ENCODE assay signal across 20 cellular contexts in the genomic region with DNA sequence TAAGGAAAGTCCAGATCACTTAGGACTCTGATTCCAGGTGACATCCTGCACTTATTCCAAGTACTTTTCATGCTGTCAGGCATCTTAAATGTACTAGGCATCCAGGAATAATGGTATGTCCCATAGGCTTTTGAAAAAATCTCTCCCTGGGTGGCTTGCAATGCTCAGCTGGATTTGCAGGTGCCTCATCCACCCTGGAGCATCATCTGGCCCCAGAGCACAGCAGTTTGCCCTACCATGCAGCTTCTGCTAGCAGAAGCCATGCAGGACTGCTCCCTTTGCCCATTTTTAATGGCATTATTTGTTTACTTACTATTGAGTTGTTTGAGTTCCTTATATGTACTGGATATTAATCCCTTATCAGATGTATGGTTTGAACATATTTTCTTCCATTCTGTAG. TPM values are rescaled to one million over a fixed set of nuclear protein-coding genes. Genes with fewer than 3 reads are reported as not detected.
DNase-seq lines count a peak whose midpoint lies in the region; ATAC-seq, FAIRE-seq and TF ChIP-seq lines count a peak whose summit lies in the region.
"Had no signal": no experiment of that assay in that cellular context is flagged by ENCODE, and none has a peak within 500 bp of the region (broad histone marks: within the 10 kb centered on the region; RNA-seq: fewer than 3 reads in every experiment).

No MANE protein-coding gene starts in this region.

- H3K4me1 Mint-ChIP-seq in WTC11 (peaks cover 16% of the 10 kb centered on the region), CD14-positive monocyte (peaks cover 10% of the 10 kb centered on the region)

- H3K36me3 ChIP-seq in HEK293 (ENCODE audit: control insufficient read depth in 2 of 2, insufficient read depth in 1 of 2, low read length in 2 of 2): no peaks in the 10 kb centered on the region
- H3K36me3 ChIP-seq: BE2C, HAP-1 had no signal

- no peak for TF ChIP-seq EP300 in A549 (IDR thresholded peaks at IDR 0.05)

- ATAC-seq in A549 (no peak), WTC11 (0 out of 2 replicates have a peak, but pooled peaks have one; percentile 20), GM18511 (IDR thresholded peaks at IDR 0.05; ENCODE audit: unreplicated experiment) (no peak)
- ATAC-seq: K562 had no signal

- POLR2A ChIA-PET in A549 (lab: Yijun Ruan, JAX): no interaction called here
- POLR2A ChIA-PET in HEK293 (lab: Yijun Ruan, JAX): interaction anchor here (0.6 kb wide), 1 partner anchor 243 kb away, joined by 3 read pairs; no protein-coding TSS in a partner anchor
- POLR2A ChIA-PET in WTC11 (lab: Charles Lee): no interaction called here

- H3K4me3 ChIP-seq in A549: no peak overlapping the region
- H3K4me3 ChIP-seq in HEK293 (ENCODE audit: low read depth, low read length): no peak overlapping the region
- H3K4me3 ChIP-seq: HAP-1, K562 had no signal

- no peak overlapping the region for H3K4me3 Mint-ChIP-seq in WTC11
- no peak overlapping the region for H3K4me3 Mint-ChIP-seq in CD14-positive monocyte
- H3K4me3 Mint-ChIP-seq: CD4-positive, alpha-beta T cell had no signal

- TF ChIP-seq POLR2A in A549 (IDR thresholded peaks at IDR 0.05; ENCODE audit: low read length): no peak

- FAIRE-seq in A549 (lab: Jason Lieb, UNC): peak; percentile 51
- FAIRE-seq: GM12892, GM18507, HTR-8/SVneo, K562 had no signal

- no peaks in the 10 kb centered on the region for H3K36me3 Mint-ChIP-seq in WTC11
- H3K36me3 Mint-ChIP-seq in CD14-positive monocyte: no peaks in the 10 kb centered on the region

- CTCF ChIA-PET in A549 (lab: Yijun Ruan, JAX) (interaction anchor here (0.7 to 1.8 kb wide), 5 partner anchors 8 to 38 kb away, joined by 3 to 5 read pairs (median 4); no protein-coding TSS in a partner anchor), HEK293 (lab: Yijun Ruan, JAX) (interaction anchor here (2.3 kb wide), 1 partner anchor 9 kb away, joined by 6 read pairs; no protein-coding TSS in a partner anchor), WTC11 (lab: Charles Lee) (interaction anchor here (1.0 kb wide), 2 partner anchors 9 to 15 kb away, joined by 3 to 5 read pairs; no protein-coding TSS in a partner anchor)

- H3K27ac ChIP-seq in A549 (no peak overlapping the region), HEK293 (ENCODE audit: extremely low read depth, low read depth, low read length) (no peak overlapping the region)

- H3K9me3 Mint-ChIP-seq in WTC11 (no peaks in the 10 kb centered on the region), CD14-positive monocyte (no peaks in the 10 kb centered on the region)
- H3K9me3 Mint-ChIP-seq: CD4-positive, alpha-beta T cell had no signal

- TF ChIP-seq CTCF in A549 (IDR thresholded peaks at IDR 0.05) (no peak), HEK293 (tag by site-specific recombination; IDR thresholded peaks at IDR 0.05) (no peak), WTC11 (IDR thresholded peaks at IDR 0.05) (no peak), CD14-positive monocyte (IDR thresholded peaks at IDR 0.05) (no peak)

- H3K9me3 ChIP-seq in A549: no peaks in the 10 kb centered on the region
- H3K9me3 ChIP-seq in HEK293 (ENCODE audit: control insufficient read depth, insufficient read depth, low read depth, low read length): no peaks in the 10 kb centered on the region
- H3K9me3 ChIP-seq: BE2C, HAP-1 had no signal

- H3K4me1 ChIP-seq in A549 (no peaks in the 10 kb centered on the region), HEK293 (ENCODE audit: control insufficient read depth, insufficient read depth, low read length) (peaks cover 3% of the 10 kb centered on the region; the same call in 1 of the 2 replicates)
- H3K4me1 ChIP-seq: BE2C had no signal

- intact Hi-C loops in CD14-positive monocyte (cut with micrococcal nuclease): no loop called here

- H3K4me2 ChIP-seq in A549: no peak overlapping the region

- no peak for DNase-seq in A549 (ENCODE audit: low read depth in 1 of 2, low spot score in 1 of 2)
- peak; percentile 49 for DNase-seq in NCI-H345 (lab: John Stamatoyannopoulos, UW)
- DNase-seq in WTC11 (ENCODE audit: low spot score): no peak
- DNase-seq in CD14-positive monocyte (ENCODE audit: low spot score): no peak
- no peak for DNase-seq in GOT3 (lab: John Stamatoyannopoulos, UW)
- DNase-seq: ACHN; BE2C; C1 segment of cervical spinal cord; CD4-positive, alpha-beta T cell; DMS153; DMS79; GDM1; IMR-90 had no signal

- TF ChIP-seq RAD21 in A549 (conservative IDR thresholded peaks at IDR 0.05 in 1 of 2, IDR thresholded peaks at IDR 0.05 in 1 of 2): no peak

- H3K27me3 Mint-ChIP-seq in WTC11 (ENCODE audit: low read depth) (no peaks in the 10 kb centered on the region), CD14-positive monocyte (ENCODE audit: low read depth in 3 of 3) (peaks cover 0 to 6% (median 2%) of the 10 kb centered on the region in 3 donors)
- H3K27me3 Mint-ChIP-seq: CD4-positive, alpha-beta T cell had no signal

- H3K27ac Mint-ChIP-seq in WTC11: no peak overlapping the region
- H3K27ac Mint-ChIP-seq in CD14-positive monocyte: no peak overlapping the region
- H3K27ac Mint-ChIP-seq: CD4-positive, alpha-beta T cell had no signal

TF ChIP-seq in A549, 52 proteins besides CTCF, POLR2A, EP300 and RAD21 (continues in another document):
- TF ChIP-seq CBX2 (IDR thresholded peaks at IDR 0.05; ENCODE audit: borderline replicate concordance, low read depth) (no peak), SMC3 (IDR thresholded peaks at IDR 0.05) (no peak), CHD2 (IDR thresholded peaks at IDR 0.05; ENCODE audit: low read length, partially characterized antibody) (no peak)
- TF ChIP-seq, protein P1, sequence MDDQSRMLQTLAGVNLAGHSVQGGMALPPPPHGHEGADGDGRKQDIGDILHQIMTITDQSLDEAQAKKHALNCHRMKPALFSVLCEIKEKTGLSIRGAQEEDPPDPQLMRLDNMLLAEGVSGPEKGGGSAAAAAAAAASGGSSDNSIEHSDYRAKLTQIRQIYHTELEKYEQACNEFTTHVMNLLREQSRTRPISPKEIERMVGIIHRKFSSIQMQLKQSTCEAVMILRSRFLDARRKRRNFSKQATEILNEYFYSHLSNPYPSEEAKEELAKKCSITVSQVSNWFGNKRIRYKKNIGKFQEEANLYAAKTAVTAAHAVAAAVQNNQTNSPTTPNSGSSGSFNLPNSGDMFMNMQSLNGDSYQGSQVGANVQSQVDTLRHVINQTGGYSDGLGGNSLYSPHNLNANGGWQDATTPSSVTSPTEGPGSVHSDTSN (IDR thresholded peaks at IDR 0.05): no peak
- TF ChIP-seq, protein P2, sequence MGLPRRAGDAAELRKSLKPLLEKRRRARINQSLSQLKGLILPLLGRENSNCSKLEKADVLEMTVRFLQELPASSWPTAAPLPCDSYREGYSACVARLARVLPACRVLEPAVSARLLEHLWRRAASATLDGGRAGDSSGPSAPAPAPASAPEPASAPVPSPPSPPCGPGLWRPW (IDR thresholded peaks at IDR 0.05): no peak

TF ChIP-seq in HEK293, 187 proteins besides CTCF, POLR2A, EP300 and RAD21 (continues in another document):
- TF ChIP-seq, protein P3, sequence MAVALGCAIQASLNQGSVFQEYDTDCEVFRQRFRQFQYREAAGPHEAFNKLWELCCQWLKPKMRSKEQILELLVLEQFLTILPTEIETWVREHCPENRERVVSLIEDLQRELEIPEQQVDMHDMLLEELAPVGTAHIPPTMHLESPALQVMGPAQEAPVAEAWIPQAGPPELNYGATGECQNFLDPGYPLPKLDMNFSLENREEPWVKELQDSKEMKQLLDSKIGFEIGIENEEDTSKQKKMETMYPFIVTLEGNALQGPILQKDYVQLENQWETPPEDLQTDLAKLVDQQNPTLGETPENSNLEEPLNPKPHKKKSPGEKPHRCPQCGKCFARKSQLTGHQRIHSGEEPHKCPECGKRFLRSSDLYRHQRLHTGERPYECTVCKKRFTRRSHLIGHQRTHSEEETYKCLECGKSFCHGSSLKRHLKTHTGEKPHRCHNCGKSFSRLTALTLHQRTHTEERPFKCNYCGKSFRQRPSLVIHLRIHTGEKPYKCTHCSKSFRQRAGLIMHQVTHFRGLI (tag by site-specific recombination; IDR thresholded peaks at IDR 0.05): no peak
- TF ChIP-seq ZIC2 (tag by site-specific recombination; IDR thresholded peaks at IDR 0.05) (peak; percentile 46), ZNF140 (tag by site-specific recombination; IDR thresholded peaks at IDR 0.05) (no peak), ZNF202 (tag by site-specific recombination; IDR thresholded peaks at IDR 0.05; ENCODE audit: borderline replicate concordance) (no peak), ZNF423 (tag by site-specific recombination; IDR thresholded peaks at IDR 0.05) (no peak)

TF ChIP-seq in WTC11, 78 proteins besides CTCF, POLR2A, EP300 and RAD21 (continues in another document):
- TF ChIP-seq, protein P4, sequence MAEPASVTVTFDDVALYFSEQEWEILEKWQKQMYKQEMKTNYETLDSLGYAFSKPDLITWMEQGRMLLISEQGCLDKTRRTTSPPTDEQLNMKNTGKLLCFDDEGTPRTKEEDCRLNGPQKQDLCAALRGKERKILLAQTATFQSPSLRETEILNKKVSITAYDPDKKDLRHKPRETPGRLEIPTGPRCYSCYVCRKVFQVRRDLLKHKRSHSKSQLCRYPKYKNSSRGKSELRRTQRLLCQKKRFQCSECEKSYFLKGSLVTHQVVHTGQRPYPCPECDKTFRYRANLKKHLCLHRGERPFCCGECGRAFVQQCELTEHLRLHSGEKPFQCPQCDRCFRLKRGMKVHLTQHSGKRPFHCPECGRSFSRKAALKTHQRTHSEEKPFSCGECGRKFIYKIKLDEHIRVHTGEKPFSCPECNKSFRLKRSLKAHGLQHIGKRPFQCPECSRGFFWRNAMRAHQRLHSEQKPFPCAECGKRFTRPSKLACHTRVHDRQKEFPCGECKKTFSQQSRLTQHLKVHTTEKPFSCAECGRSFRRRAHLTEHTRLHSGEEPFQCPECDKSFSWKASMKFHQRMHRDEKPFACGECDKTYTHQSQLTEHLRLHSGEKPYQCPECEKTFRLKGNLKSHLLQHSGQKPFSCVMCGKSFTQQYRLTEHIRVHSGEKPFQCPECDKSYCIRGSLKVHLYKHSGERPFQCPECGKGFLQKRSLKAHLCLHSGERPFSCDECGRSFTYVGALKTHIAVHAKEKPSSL (CRISPR knock-in tag; conservative IDR thresholded peaks at IDR 0.05): no peak

RNA-seq across cellular contexts. Expression of a gene that starts 45.2 kb away (rescaled TPM):
- polyA plus RNA-seq in A549 (2011; rRNA removed): 5.1 and 5.8 TPM in 2 replicates
- polyA plus RNA-seq in A549 (2012; cell fraction: cytosol; rRNA removed): 2.7 and 3.0 TPM in 2 replicates
- 4.6 and 5.9 TPM in 2 replicates for polyA plus RNA-seq in A549 (2012; cell fraction: nucleus; rRNA removed)
- 3.3 to 3.8 TPM (median 3.5 TPM) in 3 replicates for polyA plus RNA-seq in A549 (2017; fragmentation: RNase III; extraction: RNeasy Plus Mini Kit Qiagen cat#74134 plus additional on column Dnase treatment)
- 3.3 and 5.4 TPM in 2 replicates for polyA minus RNA-seq in A549 (2011; rRNA and poly(A)+ RNA removed)
- total RNA-seq in WTC11 (2021): 6.1 to 8.2 TPM (median 7.7 TPM) in 3 replicates
- polyA plus RNA-seq in CD14-positive monocyte: under 1 TPM; 0.17 to 0.69 TPM

RNA-seq across cellular contexts. Expression of a gene that starts 45.6 kb away (rescaled TPM):
- polyA plus RNA-seq in A549 (2011; rRNA removed) (13.6 and 20.7 TPM in 2 replicates), A549 (2017; fragmentation: RNase III; extraction: RNeasy Plus Mini Kit Qiagen cat#74134 plus additional on column Dnase treatment) (21.8 to 23.7 TPM (median 22.6 TPM) in 3 replicates), CD14-positive monocyte (1 to 10 TPM; 4.8 to 6.7 TPM)
- 5.2 and 6.2 TPM in 2 replicates for polyA plus RNA-seq in A549 (2012; cell fraction: cytosol; rRNA removed)
- polyA plus RNA-seq in A549 (2012; cell fraction: nucleus; rRNA removed): 4.4 and 5.0 TPM in 2 replicates
- 4.6 and 5.1 TPM in 2 replicates for polyA minus RNA-seq in A549 (2011; rRNA and poly(A)+ RNA removed)
- 11.7 to 12.8 TPM (median 12.7 TPM) in 3 replicates for total RNA-seq in WTC11 (2021)
